1 cellular context compared by ENCODE assay signal in genomic region chr17:58329035-58329807, GRCh38.
A peak's percentile ranks its signal among the peaks of the same experiment; 100 is the strongest.
TF ChIP-seq lines count a peak whose summit lies in the region.

No MANE protein-coding gene starts in this region.

TF ChIP-seq in K562, 482 proteins besides CTCF, POLR2A, EP300 and RAD21 (continued from another document and continues in another):
- TF ChIP-seq, protein P1, sequence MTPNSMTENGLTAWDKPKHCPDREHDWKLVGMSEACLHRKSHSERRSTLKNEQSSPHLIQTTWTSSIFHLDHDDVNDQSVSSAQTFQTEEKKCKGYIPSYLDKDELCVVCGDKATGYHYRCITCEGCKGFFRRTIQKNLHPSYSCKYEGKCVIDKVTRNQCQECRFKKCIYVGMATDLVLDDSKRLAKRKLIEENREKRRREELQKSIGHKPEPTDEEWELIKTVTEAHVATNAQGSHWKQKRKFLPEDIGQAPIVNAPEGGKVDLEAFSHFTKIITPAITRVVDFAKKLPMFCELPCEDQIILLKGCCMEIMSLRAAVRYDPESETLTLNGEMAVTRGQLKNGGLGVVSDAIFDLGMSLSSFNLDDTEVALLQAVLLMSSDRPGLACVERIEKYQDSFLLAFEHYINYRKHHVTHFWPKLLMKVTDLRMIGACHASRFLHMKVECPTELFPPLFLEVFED (CRISPR knock-in tag; conservative IDR thresholded peaks at IDR 0.05) = peak; percentile 97
- TF ChIP-seq ZNF23 (CRISPR knock-in tag; IDR thresholded peaks at IDR 0.05) (no peak; the same call in 1 of the 2 replicates), KDM2B (CRISPR knock-in tag; IDR thresholded peaks at IDR 0.05) (no peak), JUND (IDR thresholded peaks at IDR 0.05; ENCODE audit: borderline replicate concordance, low read depth, low read length) (peak; percentile 68), JUND (tag; IDR thresholded peaks at IDR 0.05; ENCODE audit: borderline replicate concordance, low read depth, low read length) (peak; percentile 58; the same call in 1 of the 3 replicates), LCOR (CRISPR knock-in tag; IDR thresholded peaks at IDR 0.05) (peak; percentile 69), ZBTB40 (IDR thresholded peaks at IDR 0.05) (no peak), ZBTB40 (CRISPR knock-in tag; IDR thresholded peaks at IDR 0.05) (no peak), FOXA3 (CRISPR knock-in tag; conservative IDR thresholded peaks at IDR 0.05 in 1 of 2, IDR thresholded peaks at IDR 0.05 in 1 of 2) (peak; percentile 67 to 94), ZNF785 (CRISPR knock-in tag; IDR thresholded peaks at IDR 0.05) (no peak), SIRT6 (IDR thresholded peaks at IDR 0.05; ENCODE audit: low read depth, low read length) (peak; percentile 98), MEF2D (tag; conservative IDR thresholded peaks at IDR 0.05; ENCODE audit: low read depth) (no peak), ZFP91 (CRISPR knock-in tag; IDR thresholded peaks at IDR 0.05) (no peak), PHF8 (IDR thresholded peaks at IDR 0.05; ENCODE audit: borderline replicate concordance, low read length) (no peak; the same call in 1 of the 2 replicates), MAFG (tag; conservative IDR thresholded peaks at IDR 0.05) (no peak), ZFPM2 (CRISPR knock-in tag; IDR thresholded peaks at IDR 0.05) (peak; percentile 89), ARNT (IDR thresholded peaks at IDR 0.05) (peak in 1 of 2 experiments; percentile 67; a peak in 1 of 4 replicates), PHF21A (IDR thresholded peaks at IDR 0.05; ENCODE audit: borderline replicate concordance, low read depth) (no peak), CBX5 (IDR thresholded peaks at IDR 0.05; ENCODE audit: borderline replicate concordance, low read depth) (peak; percentile 35; the same call in 1 of the 2 replicates), MCM2 (IDR thresholded peaks at IDR 0.05; ENCODE audit: low read depth) (no peak)
- TF ChIP-seq, protein P2, sequence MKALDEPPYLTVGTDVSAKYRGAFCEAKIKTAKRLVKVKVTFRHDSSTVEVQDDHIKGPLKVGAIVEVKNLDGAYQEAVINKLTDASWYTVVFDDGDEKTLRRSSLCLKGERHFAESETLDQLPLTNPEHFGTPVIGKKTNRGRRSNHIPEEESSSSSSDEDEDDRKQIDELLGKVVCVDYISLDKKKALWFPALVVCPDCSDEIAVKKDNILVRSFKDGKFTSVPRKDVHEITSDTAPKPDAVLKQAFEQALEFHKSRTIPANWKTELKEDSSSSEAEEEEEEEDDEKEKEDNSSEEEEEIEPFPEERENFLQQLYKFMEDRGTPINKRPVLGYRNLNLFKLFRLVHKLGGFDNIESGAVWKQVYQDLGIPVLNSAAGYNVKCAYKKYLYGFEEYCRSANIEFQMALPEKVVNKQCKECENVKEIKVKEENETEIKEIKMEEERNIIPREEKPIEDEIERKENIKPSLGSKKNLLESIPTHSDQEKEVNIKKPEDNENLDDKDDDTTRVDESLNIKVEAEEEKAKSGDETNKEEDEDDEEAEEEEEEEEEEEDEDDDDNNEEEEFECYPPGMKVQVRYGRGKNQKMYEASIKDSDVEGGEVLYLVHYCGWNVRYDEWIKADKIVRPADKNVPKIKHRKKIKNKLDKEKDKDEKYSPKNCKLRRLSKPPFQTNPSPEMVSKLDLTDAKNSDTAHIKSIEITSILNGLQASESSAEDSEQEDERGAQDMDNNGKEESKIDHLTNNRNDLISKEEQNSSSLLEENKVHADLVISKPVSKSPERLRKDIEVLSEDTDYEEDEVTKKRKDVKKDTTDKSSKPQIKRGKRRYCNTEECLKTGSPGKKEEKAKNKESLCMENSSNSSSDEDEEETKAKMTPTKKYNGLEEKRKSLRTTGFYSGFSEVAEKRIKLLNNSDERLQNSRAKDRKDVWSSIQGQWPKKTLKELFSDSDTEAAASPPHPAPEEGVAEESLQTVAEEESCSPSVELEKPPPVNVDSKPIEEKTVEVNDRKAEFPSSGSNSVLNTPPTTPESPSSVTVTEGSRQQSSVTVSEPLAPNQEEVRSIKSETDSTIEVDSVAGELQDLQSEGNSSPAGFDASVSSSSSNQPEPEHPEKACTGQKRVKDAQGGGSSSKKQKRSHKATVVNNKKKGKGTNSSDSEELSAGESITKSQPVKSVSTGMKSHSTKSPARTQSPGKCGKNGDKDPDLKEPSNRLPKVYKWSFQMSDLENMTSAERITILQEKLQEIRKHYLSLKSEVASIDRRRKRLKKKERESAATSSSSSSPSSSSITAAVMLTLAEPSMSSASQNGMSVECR (CRISPR knock-in tag; IDR thresholded peaks at IDR 0.05) = peak; percentile 80; the same call in 1 of the 2 replicates
- TF ChIP-seq, protein P3, sequence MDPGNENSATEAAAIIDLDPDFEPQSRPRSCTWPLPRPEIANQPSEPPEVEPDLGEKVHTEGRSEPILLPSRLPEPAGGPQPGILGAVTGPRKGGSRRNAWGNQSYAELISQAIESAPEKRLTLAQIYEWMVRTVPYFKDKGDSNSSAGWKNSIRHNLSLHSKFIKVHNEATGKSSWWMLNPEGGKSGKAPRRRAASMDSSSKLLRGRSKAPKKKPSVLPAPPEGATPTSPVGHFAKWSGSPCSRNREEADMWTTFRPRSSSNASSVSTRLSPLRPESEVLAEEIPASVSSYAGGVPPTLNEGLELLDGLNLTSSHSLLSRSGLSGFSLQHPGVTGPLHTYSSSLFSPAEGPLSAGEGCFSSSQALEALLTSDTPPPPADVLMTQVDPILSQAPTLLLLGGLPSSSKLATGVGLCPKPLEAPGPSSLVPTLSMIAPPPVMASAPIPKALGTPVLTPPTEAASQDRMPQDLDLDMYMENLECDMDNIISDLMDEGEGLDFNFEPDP (CRISPR knock-in tag; IDR thresholded peaks at IDR 0.05) = peak; percentile 86; the same call in 1 of the 2 replicates
- TF ChIP-seq, protein P4, sequence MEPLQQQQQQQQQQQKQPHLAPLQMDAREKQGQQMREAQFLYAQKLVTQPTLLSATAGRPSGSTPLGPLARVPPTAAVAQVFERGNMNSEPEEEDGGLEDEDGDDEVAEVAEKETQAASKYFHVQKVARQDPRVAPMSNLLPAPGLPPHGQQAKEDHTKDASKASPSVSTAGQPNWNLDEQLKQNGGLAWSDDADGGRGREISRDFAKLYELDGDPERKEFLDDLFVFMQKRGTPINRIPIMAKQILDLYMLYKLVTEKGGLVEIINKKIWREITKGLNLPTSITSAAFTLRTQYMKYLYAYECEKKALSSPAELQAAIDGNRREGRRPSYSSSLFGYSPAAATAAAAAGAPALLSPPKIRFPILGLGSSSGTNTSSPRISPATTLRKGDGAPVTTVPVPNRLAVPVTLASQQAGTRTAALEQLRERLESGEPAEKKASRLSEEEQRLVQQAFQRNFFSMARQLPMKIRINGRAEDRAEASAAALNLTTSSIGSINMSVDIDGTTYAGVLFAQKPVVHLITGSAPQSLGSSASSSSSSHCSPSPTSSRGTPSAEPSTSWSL (CRISPR knock-in tag; IDR thresholded peaks at IDR 0.05; ENCODE audit: borderline replicate concordance) = no peak; the same call in 1 of the 2 replicates
- TF ChIP-seq, protein P5, sequence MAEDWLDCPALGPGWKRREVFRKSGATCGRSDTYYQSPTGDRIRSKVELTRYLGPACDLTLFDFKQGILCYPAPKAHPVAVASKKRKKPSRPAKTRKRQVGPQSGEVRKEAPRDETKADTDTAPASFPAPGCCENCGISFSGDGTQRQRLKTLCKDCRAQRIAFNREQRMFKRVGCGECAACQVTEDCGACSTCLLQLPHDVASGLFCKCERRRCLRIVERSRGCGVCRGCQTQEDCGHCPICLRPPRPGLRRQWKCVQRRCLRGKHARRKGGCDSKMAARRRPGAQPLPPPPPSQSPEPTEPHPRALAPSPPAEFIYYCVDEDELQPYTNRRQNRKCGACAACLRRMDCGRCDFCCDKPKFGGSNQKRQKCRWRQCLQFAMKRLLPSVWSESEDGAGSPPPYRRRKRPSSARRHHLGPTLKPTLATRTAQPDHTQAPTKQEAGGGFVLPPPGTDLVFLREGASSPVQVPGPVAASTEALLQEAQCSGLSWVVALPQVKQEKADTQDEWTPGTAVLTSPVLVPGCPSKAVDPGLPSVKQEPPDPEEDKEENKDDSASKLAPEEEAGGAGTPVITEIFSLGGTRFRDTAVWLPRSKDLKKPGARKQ (CRISPR knock-in tag; IDR thresholded peaks at IDR 0.05) = no peak
- TF ChIP-seq, protein P6, sequence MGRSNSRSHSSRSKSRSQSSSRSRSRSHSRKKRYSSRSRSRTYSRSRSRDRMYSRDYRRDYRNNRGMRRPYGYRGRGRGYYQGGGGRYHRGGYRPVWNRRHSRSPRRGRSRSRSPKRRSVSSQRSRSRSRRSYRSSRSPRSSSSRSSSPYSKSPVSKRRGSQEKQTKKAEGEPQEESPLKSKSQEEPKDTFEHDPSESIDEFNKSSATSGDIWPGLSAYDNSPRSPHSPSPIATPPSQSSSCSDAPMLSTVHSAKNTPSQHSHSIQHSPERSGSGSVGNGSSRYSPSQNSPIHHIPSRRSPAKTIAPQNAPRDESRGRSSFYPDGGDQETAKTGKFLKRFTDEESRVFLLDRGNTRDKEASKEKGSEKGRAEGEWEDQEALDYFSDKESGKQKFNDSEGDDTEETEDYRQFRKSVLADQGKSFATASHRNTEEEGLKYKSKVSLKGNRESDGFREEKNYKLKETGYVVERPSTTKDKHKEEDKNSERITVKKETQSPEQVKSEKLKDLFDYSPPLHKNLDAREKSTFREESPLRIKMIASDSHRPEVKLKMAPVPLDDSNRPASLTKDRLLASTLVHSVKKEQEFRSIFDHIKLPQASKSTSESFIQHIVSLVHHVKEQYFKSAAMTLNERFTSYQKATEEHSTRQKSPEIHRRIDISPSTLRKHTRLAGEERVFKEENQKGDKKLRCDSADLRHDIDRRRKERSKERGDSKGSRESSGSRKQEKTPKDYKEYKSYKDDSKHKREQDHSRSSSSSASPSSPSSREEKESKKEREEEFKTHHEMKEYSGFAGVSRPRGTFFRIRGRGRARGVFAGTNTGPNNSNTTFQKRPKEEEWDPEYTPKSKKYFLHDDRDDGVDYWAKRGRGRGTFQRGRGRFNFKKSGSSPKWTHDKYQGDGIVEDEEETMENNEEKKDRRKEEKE (IDR thresholded peaks at IDR 0.05; ENCODE audit: borderline replicate concordance in 1 of 2, control insufficient read depth in 1 of 2, low read depth in 2 of 2, low read length in 1 of 2) = peak in 1 of 2 experiments; percentile 90; a peak in 3 of 4 replicates
